ENCODE assay signal across 8 cellular contexts in genomic region chr2:201642086-201642578, GRCh38. TPM values are rescaled to one million over a fixed set of nuclear protein-coding genes. Genes with fewer than 3 reads are reported as not detected.
A peak's percentile ranks its signal among the peaks of the same experiment; 100 is the strongest.
DNase-seq lines count a peak whose midpoint lies in the region; ATAC-seq and TF ChIP-seq lines count a peak whose summit lies in the region.

No MANE protein-coding gene starts in this region.

- H3K9me3 ChIP-seq in mesodermal cell (ENCODE audit: control insufficient read depth, low read length): no peaks in the 10 kb centered on the region

- H3K4me3 ChIP-seq in choroid plexus epithelial cell (ENCODE audit: low read depth, low read length): peak overlapping the region; percentile 75
- peak overlapping the region; percentile 82 for H3K4me3 ChIP-seq in mesodermal cell (ENCODE audit: extremely low read depth, insufficient read depth, low read length, poor library complexity, severe bottlenecking)

- no peak for TF ChIP-seq CTCF in choroid plexus epithelial cell (conservative IDR thresholded peaks at IDR 0.05; ENCODE audit: low read depth, low read length)

- peak; percentile 17 for DNase-seq in activated CD8-positive, alpha-beta memory T cell treated with anti-CD3 and anti-CD28 coated beads, Interleukin-2, amount 50 U/mL, for 1 hour (ENCODE audit: extremely low read depth)
- no peak for DNase-seq in activated CD8-positive, alpha-beta memory T cell treated with anti-CD3 and anti-CD28 coated beads, Interleukin-2, amount 50 U/mL, for 48 hours
- DNase-seq in NCI-H748 (lab: John Stamatoyannopoulos, UW; ENCODE audit: unreplicated experiment): peak; percentile 90
- no peak for DNase-seq in choroid plexus epithelial cell (ENCODE audit: low read depth)
- no peak for DNase-seq in GF-D8 (lab: John Stamatoyannopoulos, UW)
- no peak for DNase-seq in stimulated activated CD4-positive, alpha-beta T cell treated with anti-CD3 and anti-CD28 coated beads, Interleukin-15, amount 100 ng/mL, for 24 hours

- WGBS in mesodermal cell (ENCODE audit: insufficient coverage in 2 of 2), 2 experiments: 0 to 1% methylated on average over 13 to 14 of the region's 16 CpGs

- H3K36me3 ChIP-seq in mesodermal cell (ENCODE audit: control insufficient read depth, insufficient read depth, low read length): peaks cover 19% of the 10 kb centered on the region

- H3K27ac ChIP-seq in mesodermal cell (ENCODE audit: low read depth, low read length, severe bottlenecking): peak overlapping the region; percentile 93

- ATAC-seq in HG02981 (IDR thresholded peaks at IDR 0.05; ENCODE audit: unreplicated experiment): peak; percentile 47

- H3K4me1 ChIP-seq in mesodermal cell (ENCODE audit: control insufficient read depth, insufficient read depth, low read length, poor library complexity, severe bottlenecking): no peaks in the 10 kb centered on the region

RNA-seq across cellular contexts. Expression of gene TMEM237, which starts 1.2 kb away (rescaled TPM):
- 38.2 TPM for polyA plus RNA-seq in mesodermal cell (2013, experiment 1 of 2)
- polyA plus RNA-seq in mesodermal cell (2013, experiment 2 of 2): 33.7 TPM

RNA-seq across cellular contexts. Expression of gene MPP4, which starts 56.3 kb away (rescaled TPM):
- 0.48 TPM for polyA plus RNA-seq in mesodermal cell (2013, experiment 1 of 2)
- polyA plus RNA-seq in mesodermal cell (2013, experiment 2 of 2): 0.76 TPM

Comparison
In these comparisons a context has a peak if more than half of its experiments do, and no peak if none do; other contexts are left out.
1. DNase-seq: peak in activated CD8-positive, alpha-beta memory T cell treated with anti-CD3 and anti-CD28 coated beads, Interleukin-2, amount 50 U/mL, for 1 hour (single experiment) and NCI-H748 (single experiment); none in activated CD8-positive, alpha-beta memory T cell treated with anti-CD3 and anti-CD28 coated beads, Interleukin-2, amount 50 U/mL, for 48 hours (single experiment), choroid plexus epithelial cell (single experiment), GF-D8 (single experiment) and stimulated activated CD4-positive, alpha-beta T cell treated with anti-CD3 and anti-CD28 coated beads, Interleukin-15, amount 100 ng/mL, for 24 hours (single experiment).